28 cellular contexts compared by ENCODE assay signal in the genomic region with DNA sequence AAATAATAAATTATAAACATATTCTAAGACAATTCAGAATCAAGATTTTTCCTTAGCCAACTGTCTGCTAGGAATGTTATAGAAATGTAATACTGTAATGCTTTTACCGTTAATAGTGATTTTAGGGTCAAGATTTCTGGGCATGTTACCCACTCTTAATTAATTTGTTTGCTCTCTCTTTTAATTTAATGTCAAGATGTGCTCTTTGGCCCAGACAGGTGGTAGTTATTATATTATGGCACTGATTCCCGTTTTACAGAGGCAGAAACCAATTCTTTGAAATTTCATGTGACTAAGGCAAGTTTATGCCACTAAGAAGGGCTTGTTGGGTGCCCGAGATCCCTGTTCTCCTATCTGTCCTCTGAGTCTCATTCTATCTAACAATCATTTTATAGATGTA.
"Had no signal": no experiment of that assay in that cellular context is flagged by ENCODE, and none has a peak within 500 bp of the region (broad histone marks: within the 10 kb centered on the region; RNA-seq: fewer than 3 reads in every experiment).

No MANE protein-coding gene starts in this region.

- H3K4me3 ChIP-seq: PC-9, SJCRH30, SK-N-MC had no signal

- H3K27ac ChIP-seq: PC-9, RWPE1, SJCRH30, SK-N-MC had no signal

- H3K27me3 ChIP-seq: SJCRH30 had no signal

- DNase-seq: Karpas-422, MM.1S, MV-4-11, NCI-H1092, NCI-H1417 treated with DMSO at 0.1 percent for 48 hours, NCI-H1436 treated with DMSO at 0.1 percent for 48 hours, NCI-H1694 treated with DMSO at 0.1 percent for 48 hours, NCI-H187 treated with DMSO at 0.1 percent for 48 hours, NCI-H2029, NCI-H2081, NCI-H2171 treated with DMSO at 0.1 percent for 48 hours, NCI-H2227 treated with DMSO at 0.1 percent for 48 hours, NCI-H345, NCI-H446, NCI-H510A treated with DMSO at 0.1 percent for 48 hours, NCI-H524 treated with DMSO at 0.1 percent for 48 hours, NCI-H526 treated with DMSO at 0.1 percent for 48 hours, NCI-H774, PC-9, SHP77, SIG-M5, SJCRH30, T-cell had no signal

- H2AFZ ChIP-seq: PC-9 had no signal

- H3K4me1 ChIP-seq: SJCRH30 had no signal

- H3K36me3 ChIP-seq: SJCRH30 had no signal

- H3K9me3 ChIP-seq: SJCRH30 had no signal

- H3K4me2 ChIP-seq: PC-9 had no signal

- ATAC-seq: Panc1, Right ventricle myocardium inferior, SK-N-SH treated with all-trans-retinoic acid at 6 μM for 48 hours, T-cell had no signal
